In genomic region chr6:5004373-5005037, GRCh38 we compare ENCODE assay signal across 8 cellular contexts. TPM values are rescaled to one million over a fixed set of nuclear protein-coding genes. Genes with fewer than 3 reads are reported as not detected.
A peak's percentile ranks its signal among the peaks of the same experiment; 100 is the strongest.
DNase-seq lines count a peak whose midpoint lies in the region; ATAC-seq and TF ChIP-seq lines count a peak whose summit lies in the region.

No MANE protein-coding gene starts in this region.

- TF ChIP-seq CTCF in ovary (IDR thresholded peaks at IDR 0.05), result no peak

- ATAC-seq in GM18498 (IDR thresholded peaks at IDR 0.05; ENCODE audit: unreplicated experiment), result peak; percentile 1
- ATAC-seq in effector memory CD8-positive, alpha-beta T cell (replicated peaks), result no peak

- H3K4me1 ChIP-seq in ovary (ENCODE audit: insufficient read depth), result no peaks in the 10 kb centered on the region

- no peaks in the 10 kb centered on the region for H3K27me3 Mint-ChIP-seq in effector memory CD8-positive, alpha-beta T cell

- no peak for TF ChIP-seq POLR2A in ovary (IDR thresholded peaks at IDR 0.05)

- DNase-seq in NCI-H2227 (lab: John Stamatoyannopoulos, UW; ENCODE audit: unreplicated experiment) (peak; percentile 69), ovary (no peak), superior temporal gyrus (ENCODE audit: extremely low spot score) (no peak), DMS53 (lab: John Stamatoyannopoulos, UW) (no peak), NCI-H510A (lab: John Stamatoyannopoulos, UW) (no peak), NCI-H2107 (lab: John Stamatoyannopoulos, UW) (no peak)
- DNase-seq in effector memory CD8-positive, alpha-beta T cell, result no peak

- H3K4me3 Mint-ChIP-seq in effector memory CD8-positive, alpha-beta T cell, result peak overlapping the region; percentile 87 to 89

- peaks cover 6 to 8% of the 10 kb centered on the region in 2 donors for H3K4me1 Mint-ChIP-seq in effector memory CD8-positive, alpha-beta T cell (ENCODE audit: low read depth in 2 of 2)

- 45 to 49% (median 48%) methylated on average over 12 of the region's 12 CpGs for WGBS in ovary, 3 donors

- H3K4me3 ChIP-seq in ovary, result peak overlapping the region; percentile 64

- no peak for TF ChIP-seq EP300 in ovary (IDR thresholded peaks at IDR 0.05)

- H3K36me3 Mint-ChIP-seq in effector memory CD8-positive, alpha-beta T cell (ENCODE audit: insufficient read depth), result peaks cover 4% of the 10 kb centered on the region

- no peaks in the 10 kb centered on the region for H3K36me3 ChIP-seq in ovary

- no peaks in the 10 kb centered on the region for H3K9me3 Mint-ChIP-seq in effector memory CD8-positive, alpha-beta T cell

- intact Hi-C loops in ovary (cut with DNase I), result no loop called here

- H3K27ac Mint-ChIP-seq in effector memory CD8-positive, alpha-beta T cell, result peak overlapping the region; percentile 91 to 93

- H3K27ac ChIP-seq in ovary, result peak overlapping the region; percentile 79 to 86

- no peaks in the 10 kb centered on the region for H3K27me3 ChIP-seq in ovary

- no peaks in the 10 kb centered on the region for H3K9me3 ChIP-seq in ovary

RNA-seq across cellular contexts. Expression of gene RPP40, which starts 0.7 kb away (rescaled TPM):
- 10 to 100 TPM in 1 of 7 donors, 1 to 10 TPM in 6; 2.2 to 11.6 (median 5.7) TPM for total RNA-seq in ovary
- polyA plus RNA-seq in ovary, result 1 to 10 TPM; 6.0 to 7.9 TPM
